Comparison of ENCODE assay signal across 19 cellular contexts in the genomic region with DNA sequence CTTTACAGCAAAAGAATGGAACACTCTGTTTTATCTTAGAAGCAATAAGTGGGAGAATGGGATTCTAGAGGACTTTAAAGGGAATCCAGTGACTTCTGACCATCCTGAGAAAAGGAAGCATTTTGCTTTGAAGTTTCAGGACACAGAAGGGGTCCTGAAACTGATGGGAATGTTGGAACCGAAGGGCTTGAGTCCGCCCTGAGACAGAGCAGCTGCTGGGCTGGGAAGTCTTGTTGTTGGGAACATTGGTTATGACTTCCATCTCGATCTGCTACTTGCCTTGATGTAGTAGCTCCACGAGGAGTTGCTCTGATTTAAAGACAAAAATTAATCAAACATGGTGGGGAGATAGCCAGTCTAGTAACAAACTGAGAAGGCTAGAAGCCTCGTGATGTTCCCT.
A peak's percentile ranks its signal among the peaks of the same experiment; 100 is the strongest.
DNase-seq lines count a peak whose midpoint lies in the region; ATAC-seq and TF ChIP-seq lines count a peak whose summit lies in the region.
"Had no signal": no experiment of that assay in that cellular context is flagged by ENCODE, and none has a peak within 500 bp of the region (broad histone marks: within the 10 kb centered on the region; RNA-seq: fewer than 3 reads in every experiment).

No MANE protein-coding gene starts in this region.

- no peak overlapping the region for H3K4me3 Mint-ChIP-seq in naive thymus-derived CD4-positive, alpha-beta T cell
- H3K4me3 Mint-ChIP-seq: B cell; CD4-positive, CD25-positive, alpha-beta regulatory T cell; HFFc6 had no signal

- H3K9me3 Mint-ChIP-seq in naive thymus-derived CD4-positive, alpha-beta T cell = no peaks in the 10 kb centered on the region
- H3K9me3 Mint-ChIP-seq: HFFc6 had no signal

- H3K23ac ChIP-seq in mesenchymal stem cell (ENCODE audit: low read length in 2 of 2) = no peak overlapping the region

- H3K4me2 ChIP-seq in mesenchymal stem cell (ENCODE audit: low read length, poor library complexity, severe bottlenecking) (no peak overlapping the region), smooth muscle cell (peak overlapping the region; percentile 25)

- WGBS in heart right ventricle, 2 donors = 81 to 84% methylated on average over 5 of the region's 5 CpGs
- 94% methylated on average over 5 of the region's 5 CpGs for WGBS in mesenchymal stem cell
- WGBS in smooth muscle cell (ENCODE audit: low lambda C conversion rate) = 88% methylated on average over 5 of the region's 5 CpGs

- no peak overlapping the region for H2BK12ac ChIP-seq in mesenchymal stem cell (ENCODE audit: low read length in 2 of 2)

- peaks cover 5 to 38% (median 21%) of the 10 kb centered on the region in 5 donors for H3K27me3 Mint-ChIP-seq in naive thymus-derived CD4-positive, alpha-beta T cell

- H3K9ac ChIP-seq in mesenchymal stem cell (ENCODE audit: low read length) = peak overlapping the region; percentile 5
- H3K9ac ChIP-seq in smooth muscle cell (ENCODE audit: low read depth) = no peak overlapping the region

- no peaks in the 10 kb centered on the region for H3F3A ChIP-seq in smooth muscle cell (ENCODE audit: low read depth)

- no peak for DNase-seq in heart right ventricle
- DNase-seq in cardiac septum (ENCODE audit: low spot score) = no peak
- DNase-seq in mesenchymal stem cell = no peak
- DNase-seq in smooth muscle cell (lab: John Stamatoyannopoulos, UW; ENCODE audit: unreplicated experiment) = no peak
- DNase-seq in middle frontal gyrus (ENCODE audit: extremely low spot score, low spot score) = no peak
- DNase-seq in naive thymus-derived CD4-positive, alpha-beta T cell = no peak
- DNase-seq: CD4-positive, CD25-positive, alpha-beta regulatory T cell; COR-L47; H7; HFFc6; KBM-7; NCI-H1105 treated with DMSO at 0.1 percent for 48 hours; NCI-H1694 treated with DMSO at 0.1 percent for 48 hours; NCI-H226; NCI-H524; PC-3; RPMI8226 had no signal

- H3K36me3 ChIP-seq in heart right ventricle = no peaks in the 10 kb centered on the region
- H3K36me3 ChIP-seq in mesenchymal stem cell (ENCODE audit: control insufficient read depth in 1 of 2, insufficient read depth in 2 of 2, low read depth in 1 of 2, low read length in 2 of 2) = no peaks in the 10 kb centered on the region
- no peaks in the 10 kb centered on the region for H3K36me3 ChIP-seq in smooth muscle cell (ENCODE audit: low read depth)
- no peaks in the 10 kb centered on the region for H3K36me3 ChIP-seq in naive thymus-derived CD4-positive, alpha-beta T cell (ENCODE audit: control insufficient read depth in 2 of 3, insufficient read depth in 3 of 3, low read length in 3 of 3)

- no peak overlapping the region for H2BK15ac ChIP-seq in mesenchymal stem cell (ENCODE audit: low read depth, poor library complexity, severe bottlenecking)

- peak overlapping the region in 7 of 10 donors; percentile 10 to 77 (median 39) for H3K27ac ChIP-seq in heart right ventricle
- H3K27ac ChIP-seq in mesenchymal stem cell (ENCODE audit: low read length, poor library complexity, severe bottlenecking) = no peak overlapping the region
- H3K27ac ChIP-seq in smooth muscle cell (ENCODE audit: low read depth) = peak overlapping the region; percentile 44
- H3K27ac ChIP-seq in naive thymus-derived CD4-positive, alpha-beta T cell (ENCODE audit: low read depth, low read length) = no peak overlapping the region

- H3K36me3 Mint-ChIP-seq in naive thymus-derived CD4-positive, alpha-beta T cell = no peaks in the 10 kb centered on the region
- H3K36me3 Mint-ChIP-seq: CD4-positive, CD25-positive, alpha-beta regulatory T cell had no signal

- no peak overlapping the region for H3K27ac Mint-ChIP-seq in naive thymus-derived CD4-positive, alpha-beta T cell
- H3K27ac Mint-ChIP-seq: B cell; CD4-positive, CD25-positive, alpha-beta regulatory T cell; HFFc6 had no signal

- H3K9me3 ChIP-seq in heart right ventricle (no peaks in the 10 kb centered on the region), mesenchymal stem cell (ENCODE audit: control insufficient read depth, low read length) (no peaks in the 10 kb centered on the region), smooth muscle cell (replicated peaks; ENCODE audit: low read depth) (no peaks in the 10 kb centered on the region)
- no peaks in the 10 kb centered on the region for H3K9me3 ChIP-seq in naive thymus-derived CD4-positive, alpha-beta T cell (ENCODE audit: control insufficient read depth in 2 of 3, low read length in 3 of 3)

- H3K4me1 ChIP-seq in heart right ventricle (peaks cover 0 to 39% (median 14%) of the 10 kb centered on the region in 9 donors), mesenchymal stem cell (ENCODE audit: control insufficient read depth, insufficient read depth, low read depth, low read length) (peaks cover 6% of the 10 kb centered on the region), smooth muscle cell (ENCODE audit: low read depth) (no peaks in the 10 kb centered on the region)
- no peaks in the 10 kb centered on the region for H3K4me1 ChIP-seq in naive thymus-derived CD4-positive, alpha-beta T cell (ENCODE audit: control insufficient read depth in 2 of 2, insufficient read depth in 2 of 2, low read length in 2 of 2)

- H3K14ac ChIP-seq in mesenchymal stem cell (ENCODE audit: low read length in 2 of 2) = no peak overlapping the region

- H3K4me1 Mint-ChIP-seq in naive thymus-derived CD4-positive, alpha-beta T cell = no peaks in the 10 kb centered on the region
- H3K4me1 Mint-ChIP-seq: B cell; CD4-positive, CD25-positive, alpha-beta regulatory T cell had no signal

- H3K4me3 ChIP-seq in heart right ventricle (no peak overlapping the region), mesenchymal stem cell (ENCODE audit: insufficient read depth in 1 of 2, low read depth in 1 of 2, low read length in 2 of 2) (no peak overlapping the region), smooth muscle cell (no peak overlapping the region)
- no peak overlapping the region for H3K4me3 ChIP-seq in naive thymus-derived CD4-positive, alpha-beta T cell (ENCODE audit: low read length)

- H2BK120ac ChIP-seq in mesenchymal stem cell (ENCODE audit: low read depth, low read length) = no peak overlapping the region

- CTCF ChIA-PET in naive thymus-derived CD4-positive, alpha-beta T cell (lab: Charles Lee) = interaction anchor here (0.6 kb wide), 1 partner anchor 10 kb away, joined by 3 read pairs; no protein-coding TSS in a partner anchor

- ATAC-seq in heart right ventricle (peak in 1 of 8 donors; percentile 15), HG03159 (IDR thresholded peaks at IDR 0.05; ENCODE audit: unreplicated experiment) (no peak)
- no peak for ATAC-seq in naive thymus-derived CD4-positive, alpha-beta T cell
- ATAC-seq: PC-3 had no signal

- TF ChIP-seq CTCF in heart right ventricle (IDR thresholded peaks at IDR 0.05) = no peak
- TF ChIP-seq CTCF in smooth muscle cell (IDR thresholded peaks at IDR 0.05; ENCODE audit: borderline replicate concordance, insufficient read depth, poor library complexity, severe bottlenecking) = no peak

- no peak overlapping the region for H3K18ac ChIP-seq in mesenchymal stem cell (ENCODE audit: low read depth in 1 of 2, low read length in 2 of 2)

- H2AFZ ChIP-seq in mesenchymal stem cell (ENCODE audit: low read depth, low read length) (no peak overlapping the region), smooth muscle cell (ENCODE audit: low read depth) (peak overlapping the region; percentile 28)

- H3K27me3 ChIP-seq in heart right ventricle (no peaks in the 10 kb centered on the region), mesenchymal stem cell (ENCODE audit: control insufficient read depth in 1 of 2, insufficient read depth in 1 of 2, low read length in 2 of 2) (peaks cover 0 to 80% of the 10 kb centered on the region in 2 experiments), smooth muscle cell (ENCODE audit: low read depth) (no peaks in the 10 kb centered on the region)
- H3K27me3 ChIP-seq in naive thymus-derived CD4-positive, alpha-beta T cell (ENCODE audit: control insufficient read depth in 2 of 2, insufficient read depth in 2 of 2, low read length in 2 of 2) = no peaks in the 10 kb centered on the region

- H3K79me2 ChIP-seq in smooth muscle cell (ENCODE audit: low read depth) = no peaks in the 10 kb centered on the region

- no peaks in the 10 kb centered on the region for H3K79me1 ChIP-seq in mesenchymal stem cell (replicated peaks; ENCODE audit: low read length, poor library complexity, severe bottlenecking)

- no peaks in the 10 kb centered on the region for H4K20me1 ChIP-seq in smooth muscle cell (ENCODE audit: low read depth)

- H2BK5ac ChIP-seq in mesenchymal stem cell (ENCODE audit: low read depth, low read length, poor library complexity, severe bottlenecking) = no peak overlapping the region

- intact Hi-C loops in heart right ventricle (cut with DNase I) (no loop called here), cardiac septum (cut with DNase I) (no loop called here)
- intact Hi-C loops in naive thymus-derived CD4-positive, alpha-beta T cell (cut with micrococcal nuclease) = no loop called here

- POLR2A ChIA-PET in naive thymus-derived CD4-positive, alpha-beta T cell (lab: Charles Lee) = no interaction called here

- no peak overlapping the region for H4K91ac ChIP-seq in mesenchymal stem cell (ENCODE audit: low read length)

- H2AK5ac ChIP-seq in mesenchymal stem cell (ENCODE audit: low read length, severe bottlenecking) = no peak overlapping the region

- no peak overlapping the region for H3K4ac ChIP-seq in mesenchymal stem cell (ENCODE audit: low read depth in 1 of 2, low read length in 2 of 2)

- H4K8ac ChIP-seq in mesenchymal stem cell (ENCODE audit: low read length) = no peak overlapping the region

Comparison
In these comparisons a context has a peak if more than half of its experiments do, and no peak if none do; other contexts are left out.
1. H3K27ac ChIP-seq: peak in heart right ventricle (7 of 10) and smooth muscle cell (single experiment); none in mesenchymal stem cell (single experiment) and naive thymus-derived CD4-positive, alpha-beta T cell (single experiment).